ENCODE assay signal across 9 cellular contexts in the genomic region with DNA sequence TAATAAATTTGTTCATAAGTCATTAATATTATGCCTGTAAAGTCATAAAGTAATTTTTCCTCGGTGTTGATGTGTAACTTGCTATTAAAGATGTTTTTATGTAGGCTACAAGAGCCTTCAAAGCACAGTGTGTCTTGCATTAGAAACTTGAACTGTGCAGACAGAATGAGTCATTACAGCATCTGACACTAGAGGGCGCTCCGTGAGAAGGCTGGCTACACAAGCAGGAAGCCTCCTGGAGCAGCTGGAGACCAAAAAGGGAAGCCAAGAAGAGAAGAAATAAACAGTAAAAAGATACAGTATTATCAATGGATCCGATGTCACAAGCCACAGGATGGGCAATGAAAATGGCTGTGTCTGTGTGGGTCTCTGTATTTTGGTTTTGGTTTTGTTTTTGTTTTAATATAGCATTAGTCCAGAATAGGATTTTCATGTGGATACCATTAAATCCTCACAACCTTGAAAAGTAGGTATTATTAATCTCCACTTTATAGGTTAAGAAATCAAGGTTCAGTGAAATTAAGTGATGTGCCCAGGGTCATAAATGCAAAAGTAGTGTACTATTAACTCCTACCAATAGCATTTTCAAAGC. TPM values are rescaled to one million over a fixed set of nuclear protein-coding genes. Genes with fewer than 3 reads are reported as not detected.
DNase-seq lines count a peak whose midpoint lies in the region; ATAC-seq and TF ChIP-seq lines count a peak whose summit lies in the region.
"Had no signal": no experiment of that assay in that cellular context is flagged by ENCODE, and none has a peak within 500 bp of the region (broad histone marks: within the 10 kb centered on the region; RNA-seq: fewer than 3 reads in every experiment).

No MANE protein-coding gene starts in this region.

- TF ChIP-seq CTCF in mesothelial cell of epicardium (IDR thresholded peaks at IDR 0.05; ENCODE audit: unreplicated experiment), result peak; percentile 82

- H3K27ac ChIP-seq in CD4-positive, alpha-beta memory T cell (ENCODE audit: low read depth, low read length), result no peak overlapping the region

- POLR2A ChIA-PET in CD4-positive, alpha-beta memory T cell (lab: Charles Lee; ENCODE audit: partially characterized antibody), result interaction anchor here (1.0 kb wide), 2 partner anchors 16 to 38 kb away, joined by 3 to 6 read pairs; a partner anchor contains a TSS
- POLR2A ChIA-PET in activated CD8-positive, alpha-beta T cell treated with anti-CD3 and anti-CD28 coated beads, Interleukin-2, amount 10 ng/mL, durations not matched to agents 7 days and 5 days (lab: Charles Lee), result no interaction called here

- H3K9me3 Mint-ChIP-seq in CD4-positive, alpha-beta memory T cell, result no peaks in the 10 kb centered on the region
- no peaks in the 10 kb centered on the region for H3K9me3 Mint-ChIP-seq in activated CD8-positive, alpha-beta T cell treated with anti-CD3 and anti-CD28 coated beads, Interleukin-2, amount 10 ng/mL, durations not matched to agents 7 days and 5 days (ENCODE audit: insufficient read depth)
- H3K9me3 Mint-ChIP-seq in effector memory CD8-positive, alpha-beta T cell, result no peaks in the 10 kb centered on the region
- H3K9me3 Mint-ChIP-seq in mesothelial cell of epicardium, result no peaks in the 10 kb centered on the region
- H3K9me3 Mint-ChIP-seq: T-helper 1 cell treated with Interleukin-12 subunit alpha and Interleukin-12 subunit beta and Interleukin-4 antibody, amounts not matched to agents 30 μg/mL and 1 μg/mL, for 36 hours had no signal

- no peaks in the 10 kb centered on the region for H3K9me3 ChIP-seq in CD4-positive, alpha-beta memory T cell (ENCODE audit: control insufficient read depth in 1 of 2, low read length in 2 of 2)

- H3K36me3 ChIP-seq in CD4-positive, alpha-beta memory T cell (ENCODE audit: insufficient read depth, low read length), result no peaks in the 10 kb centered on the region

- H3K4me3 Mint-ChIP-seq in CD4-positive, alpha-beta memory T cell, result no peak overlapping the region
- H3K4me3 Mint-ChIP-seq in activated CD8-positive, alpha-beta T cell treated with anti-CD3 and anti-CD28 coated beads, Interleukin-2, amount 10 ng/mL, durations not matched to agents 7 days and 5 days, result no peak overlapping the region
- H3K4me3 Mint-ChIP-seq in effector memory CD8-positive, alpha-beta T cell, result no peak overlapping the region
- no peak overlapping the region for H3K4me3 Mint-ChIP-seq in mesothelial cell of epicardium
- H3K4me3 Mint-ChIP-seq: T-helper 1 cell treated with Interleukin-12 subunit alpha and Interleukin-12 subunit beta and Interleukin-4 antibody, amounts not matched to agents 30 μg/mL and 1 μg/mL, for 36 hours had no signal

- intact Hi-C loops in CD4-positive, alpha-beta memory T cell (cut with micrococcal nuclease), result loop anchor here (1.0 to 2.0 kb wide), 5 partner anchors 16 to 183 kb away; a partner anchor contains a TSS

- peak; percentile 73 for ATAC-seq in GM19397 (IDR thresholded peaks at IDR 0.05; ENCODE audit: unreplicated experiment)
- peak; percentile 93 for ATAC-seq in activated CD8-positive, alpha-beta T cell treated with anti-CD3 and anti-CD28 coated beads, Interleukin-2, amount 10 ng/mL, durations not matched to agents 7 days and 5 days
- ATAC-seq in effector memory CD8-positive, alpha-beta T cell (replicated peaks), result peak; percentile 95

- CTCF ChIA-PET in CD4-positive, alpha-beta memory T cell (lab: Charles Lee; ENCODE audit: partially characterized antibody), result interaction anchor here (0.6 to 4.7 kb wide), 14 partner anchors 8 to 238 kb away, joined by 3 to 38 read pairs (median 4); no protein-coding TSS in a partner anchor
- CTCF ChIA-PET in activated CD8-positive, alpha-beta T cell treated with anti-CD3 and anti-CD28 coated beads, Interleukin-2, amount 10 ng/mL, durations not matched to agents 7 days and 5 days (lab: Charles Lee), result interaction anchor here (0.6 to 2.4 kb wide), 15 partner anchors 8 to 306 kb away, joined by 3 to 12 read pairs (median 4); no protein-coding TSS in a partner anchor

- no peaks in the 10 kb centered on the region for H3K36me3 Mint-ChIP-seq in CD4-positive, alpha-beta memory T cell
- H3K36me3 Mint-ChIP-seq in activated CD8-positive, alpha-beta T cell treated with anti-CD3 and anti-CD28 coated beads, Interleukin-2, amount 10 ng/mL, durations not matched to agents 7 days and 5 days (ENCODE audit: low read depth), result no peaks in the 10 kb centered on the region
- H3K36me3 Mint-ChIP-seq in effector memory CD8-positive, alpha-beta T cell (ENCODE audit: insufficient read depth), result no peaks in the 10 kb centered on the region
- H3K36me3 Mint-ChIP-seq in mesothelial cell of epicardium, result no peaks in the 10 kb centered on the region

- no peaks in the 10 kb centered on the region for H3K27me3 ChIP-seq in CD4-positive, alpha-beta memory T cell (ENCODE audit: insufficient read depth, low read length)

- peak; percentile 73 to 81 (median 77) for DNase-seq in CD4-positive, alpha-beta memory T cell
- DNase-seq in HK-2 (ENCODE audit: unreplicated experiment) (peak; percentile 83), NOMO-1 (lab: John Stamatoyannopoulos, UW; ENCODE audit: unreplicated experiment in 2 of 2) (peak; percentile 75 to 89), mesothelial cell of epicardium (ENCODE audit: low spot score in 2 of 2, unreplicated experiment in 2 of 2) (peak; percentile 66 to 90)
- peak; percentile 92 for DNase-seq in activated CD8-positive, alpha-beta T cell treated with anti-CD3 and anti-CD28 coated beads, Interleukin-2, amount 10 ng/mL, durations not matched to agents 7 days and 5 days
- peak; percentile 82 to 85 (median 82) for DNase-seq in effector memory CD8-positive, alpha-beta T cell
- peak; percentile 73 to 85 for DNase-seq in stimulated activated CD8-positive, alpha-beta memory T cell treated with anti-CD3 and anti-CD28 coated beads, Interleukin-4, amount 100 ng/mL, for 1 hour (ENCODE audit: low read depth in 2 of 2, low spot score in 1 of 2)

- H3K4me3 ChIP-seq in CD4-positive, alpha-beta memory T cell (ENCODE audit: low read length in 2 of 2), result no peak overlapping the region

- H3K4me1 Mint-ChIP-seq in CD4-positive, alpha-beta memory T cell, result no peaks in the 10 kb centered on the region
- H3K4me1 Mint-ChIP-seq in activated CD8-positive, alpha-beta T cell treated with anti-CD3 and anti-CD28 coated beads, Interleukin-2, amount 10 ng/mL, durations not matched to agents 7 days and 5 days (ENCODE audit: low read depth), result peaks cover 3% of the 10 kb centered on the region
- no peaks in the 10 kb centered on the region for H3K4me1 Mint-ChIP-seq in effector memory CD8-positive, alpha-beta T cell (ENCODE audit: low read depth in 2 of 2)
- peaks cover 3% of the 10 kb centered on the region for H3K4me1 Mint-ChIP-seq in mesothelial cell of epicardium

- H3K4me1 ChIP-seq in CD4-positive, alpha-beta memory T cell (ENCODE audit: insufficient read depth, low read length), result peaks cover 4% of the 10 kb centered on the region

- peaks cover 0 to 1% of the 10 kb centered on the region in 2 donors for H3K27me3 Mint-ChIP-seq in CD4-positive, alpha-beta memory T cell
- peaks cover 4% of the 10 kb centered on the region for H3K27me3 Mint-ChIP-seq in activated CD8-positive, alpha-beta T cell treated with anti-CD3 and anti-CD28 coated beads, Interleukin-2, amount 10 ng/mL, durations not matched to agents 7 days and 5 days (ENCODE audit: low read depth)
- peaks cover 6% of the 10 kb centered on the region in 2 donors for H3K27me3 Mint-ChIP-seq in effector memory CD8-positive, alpha-beta T cell
- no peaks in the 10 kb centered on the region for H3K27me3 Mint-ChIP-seq in mesothelial cell of epicardium (ENCODE audit: low read depth)

- H3K27ac Mint-ChIP-seq in CD4-positive, alpha-beta memory T cell, result no peak overlapping the region
- no peak overlapping the region for H3K27ac Mint-ChIP-seq in activated CD8-positive, alpha-beta T cell treated with anti-CD3 and anti-CD28 coated beads, Interleukin-2, amount 10 ng/mL, durations not matched to agents 7 days and 5 days
- H3K27ac Mint-ChIP-seq in effector memory CD8-positive, alpha-beta T cell, result no peak overlapping the region
- no peak overlapping the region for H3K27ac Mint-ChIP-seq in mesothelial cell of epicardium
- H3K27ac Mint-ChIP-seq: T-helper 1 cell treated with Interleukin-12 subunit alpha and Interleukin-12 subunit beta and Interleukin-4 antibody, amounts not matched to agents 30 μg/mL and 1 μg/mL, for 36 hours had no signal

RNA-seq across cellular contexts. Expression of a gene that starts 16.1 kb away (rescaled TPM):
- 10 to 100 TPM; 56.8 to 63.2 TPM for total RNA-seq in CD4-positive, alpha-beta memory T cell
- polyA plus RNA-seq in CD4-positive, alpha-beta memory T cell, result 10 to 100 TPM; 70.1 to 72.7 TPM
- total RNA-seq in activated CD8-positive, alpha-beta T cell treated with anti-CD3 and anti-CD28 coated beads, Interleukin-2, amount 10 ng/mL, durations not matched to agents 7 days and 5 days, result 10 to 100 TPM; 23.9 to 25.7 TPM
- total RNA-seq in mesothelial cell of epicardium, result 18.1 to 22.6 TPM (median 21.5 TPM) in 3 replicates
